ENCODE assay signal across 1 cellular context in genomic region chr5:58016329-58016728, GRCh38.
TF ChIP-seq lines count a peak whose summit lies in the region.

No MANE protein-coding gene starts in this region.

TF ChIP-seq in IMR-90, 13 proteins besides CTCF, POLR2A, EP300 and RAD21 (continued from another document):
- no peak for TF ChIP-seq SMC3 (IDR thresholded peaks at IDR 0.05; ENCODE audit: low read depth, low read length)
- TF ChIP-seq CEBPB (IDR thresholded peaks at IDR 0.05; ENCODE audit: low read depth, low read length), result no peak
- TF ChIP-seq FOS (IDR thresholded peaks at IDR 0.05; ENCODE audit: low read depth, low read length), result no peak
- no peak for TF ChIP-seq MAZ (IDR thresholded peaks at IDR 0.05; ENCODE audit: borderline replicate concordance, low read depth, low read length)
- no peak for TF ChIP-seq BHLHE40 (IDR thresholded peaks at IDR 0.05; ENCODE audit: low read depth, low read length)
- TF ChIP-seq MAFK (IDR thresholded peaks at IDR 0.05; ENCODE audit: low read depth, low read length), result no peak
- no peak for TF ChIP-seq USF2 (IDR thresholded peaks at IDR 0.05; ENCODE audit: low read depth, low read length)
- TF ChIP-seq RCOR1 (IDR thresholded peaks at IDR 0.05; ENCODE audit: insufficient replicate concordance, low read length), result no peak
TF ChIP-seq in IMR-90: peak in this region for 0.
